Comparison of ENCODE assay signal across 21 cellular contexts in genomic region chr7:131602304-131602993, GRCh38. TPM values are rescaled to one million over a fixed set of nuclear protein-coding genes. Genes with fewer than 3 reads are reported as not detected.
DNase-seq lines count a peak whose midpoint lies in the region; ATAC-seq, FAIRE-seq and TF ChIP-seq lines count a peak whose summit lies in the region.
"Had no signal": no experiment of that assay in that cellular context is flagged by ENCODE, and none has a peak within 500 bp of the region (broad histone marks: within the 10 kb centered on the region; RNA-seq: fewer than 3 reads in every experiment).

No MANE protein-coding gene starts in this region.

- H4K20me1 ChIP-seq in IMR-90 (ENCODE audit: insufficient read depth, low read length): no peaks in the 10 kb centered on the region
- no peaks in the 10 kb centered on the region for H4K20me1 ChIP-seq in osteoblast (ENCODE audit: insufficient read depth, low read length)

- no peaks in the 10 kb centered on the region for H3K36me3 Mint-ChIP-seq in CD4-positive, alpha-beta T cell (ENCODE audit: low read depth)
- H3K36me3 Mint-ChIP-seq: CD8-positive, alpha-beta T cell had no signal

- H3K27me3 ChIP-seq in IMR-90 (ENCODE audit: control insufficient read depth, insufficient read depth, low read length) (peaks cover 1% of the 10 kb centered on the region; the same call in 1 of the 2 replicates), bronchial epithelial cell (ENCODE audit: control insufficient read depth, insufficient read depth, low read length) (peaks cover 8% of the 10 kb centered on the region), osteoblast (ENCODE audit: insufficient read depth, low read length) (no peaks in the 10 kb centered on the region), body of pancreas (no peaks in the 10 kb centered on the region), Peyer's patch (no peaks in the 10 kb centered on the region)
- H3K27me3 ChIP-seq in CD4-positive, alpha-beta T cell (ENCODE audit: control insufficient read depth, insufficient read depth, low read length): peaks cover 5% of the 10 kb centered on the region

- dilution Hi-C loops in IMR-90 (cut with HindIII; ENCODE audit: low sequenced_read_pairs, unreplicated experiment): no loop called here

- H2BK120ac ChIP-seq in IMR-90 (ENCODE audit: low read depth, low read length): no peak overlapping the region

- peak; percentile 7 for FAIRE-seq in bronchial epithelial cell (lab: Jason Lieb, UNC)
- FAIRE-seq: A204.1 had no signal

- no peak overlapping the region for H3K4me2 ChIP-seq in IMR-90 (ENCODE audit: low read depth, low read length)
- H3K4me2 ChIP-seq in osteoblast (ENCODE audit: insufficient read depth, low read length): no peak overlapping the region

- H3K4ac ChIP-seq in IMR-90 (ENCODE audit: low read depth, low read length): no peak overlapping the region

- H3K27ac ChIP-seq in IMR-90 (ENCODE audit: insufficient read depth, low read length) (no peak overlapping the region), osteoblast (ENCODE audit: low read depth, low read length) (no peak overlapping the region), body of pancreas (no peak overlapping the region), Peyer's patch (no peak overlapping the region)
- H3K27ac ChIP-seq in CD4-positive, alpha-beta T cell (ENCODE audit: low read depth, low read length): no peak overlapping the region
- H3K27ac ChIP-seq: left lung, parathyroid adenoma, spleen, tibial artery had no signal

- DNase-seq in NCI-H1436 (lab: John Stamatoyannopoulos, UW) (peak; percentile 34), NCI-H1436 treated with DMSO at 0.1 percent for 48 hours (lab: John Stamatoyannopoulos, UW) (no peak), IMR-90 (no peak), bronchial epithelial cell (ENCODE audit: low read depth) (no peak), osteoblast (ENCODE audit: insufficient read length, low spot score, missing footprints) (peak; percentile 80), body of pancreas (no peak), Peyer's patch (no peak)
- no peak for DNase-seq in CD4-positive, alpha-beta T cell
- DNase-seq: amniotic stem cell; CD8-positive, alpha-beta T cell; GDM1; left lung; NCI-H2081 treated with DMSO at 0.1 percent for 48 hours; spleen; tibial artery had no signal

- no peaks in the 10 kb centered on the region for H3K79me2 ChIP-seq in osteoblast (ENCODE audit: insufficient read depth, low read length)
- H3K79me2 ChIP-seq: parathyroid adenoma had no signal

- H2AK5ac ChIP-seq in IMR-90 (ENCODE audit: low read depth, low read length): no peak overlapping the region

- peaks cover 42% of the 10 kb centered on the region for H3K27me3 Mint-ChIP-seq in CD4-positive, alpha-beta T cell

- H3K4me1 ChIP-seq in IMR-90 (ENCODE audit: control insufficient read depth, insufficient read depth, low read length): peaks cover 7% of the 10 kb centered on the region; the same call in 1 of the 2 replicates
- peaks cover 28% of the 10 kb centered on the region for H3K4me1 ChIP-seq in osteoblast (ENCODE audit: insufficient read depth, low read length)
- H3K4me1 ChIP-seq in body of pancreas: no peaks in the 10 kb centered on the region
- no peaks in the 10 kb centered on the region for H3K4me1 ChIP-seq in Peyer's patch
- H3K4me1 ChIP-seq: left lung, spleen, tibial artery had no signal

- no peak for TF ChIP-seq CTCF in IMR-90 (conservative IDR thresholded peaks at IDR 0.05; ENCODE audit: low read depth, low read length)
- TF ChIP-seq CTCF in bronchial epithelial cell (IDR thresholded peaks at IDR 0.05; ENCODE audit: insufficient read depth, low read length, severe bottlenecking): no peak
- no peak for TF ChIP-seq CTCF in osteoblast (IDR thresholded peaks at IDR 0.05; ENCODE audit: extremely low read depth, low read depth, low read length)
- no peak for TF ChIP-seq CTCF in body of pancreas (IDR thresholded peaks at IDR 0.05)
- no peak for TF ChIP-seq CTCF in Peyer's patch (IDR thresholded peaks at IDR 0.05)
- TF ChIP-seq CTCF in CD4-positive, alpha-beta T cell (IDR thresholded peaks at IDR 0.05): no peak

- no peak for TF ChIP-seq RAD21 in IMR-90 (IDR thresholded peaks at IDR 0.05; ENCODE audit: low read length)

- no peak overlapping the region for H3K56ac ChIP-seq in IMR-90 (ENCODE audit: extremely low read depth, insufficient read depth, low read length)

- no peak overlapping the region for H3K4me3 Mint-ChIP-seq in CD4-positive, alpha-beta T cell
- H3K4me3 Mint-ChIP-seq: CD8-positive, alpha-beta T cell; T-helper 1 cell treated with Interleukin-12 subunit alpha and Interleukin-12 subunit beta and Interleukin-4 antibody, amounts not matched to agents 30 μg/mL and 1 μg/mL, for 36 hours had no signal

- no peak overlapping the region for H3K27ac Mint-ChIP-seq in CD4-positive, alpha-beta T cell
- H3K27ac Mint-ChIP-seq: activated T-helper 2 cell treated with anti-CD3 and anti-CD28 coated beads, Interferon-gamma antibody, Interleukin-2, Interleukin-4, amounts not matched to agents 10 μg/mL and 5 μg/mL and 100 μg/mL, durations not matched to agents 14 hours and 24 hours and 36 hours; CD8-positive, alpha-beta T cell; T-helper 1 cell treated with Interleukin-12 subunit alpha and Interleukin-12 subunit beta and Interleukin-4 antibody, amounts not matched to agents 30 μg/mL and 1 μg/mL, for 36 hours had no signal

- no peaks in the 10 kb centered on the region for H3K36me3 ChIP-seq in IMR-90 (ENCODE audit: control insufficient read depth, insufficient read depth, low read length)
- H3K36me3 ChIP-seq in bronchial epithelial cell (ENCODE audit: control insufficient read depth, insufficient read depth, low read length): no peaks in the 10 kb centered on the region
- H3K36me3 ChIP-seq in osteoblast (ENCODE audit: insufficient read depth, low read length): no peaks in the 10 kb centered on the region
- no peaks in the 10 kb centered on the region for H3K36me3 ChIP-seq in body of pancreas (replicated peaks in 1 of 2; ENCODE audit: insufficient read depth in 1 of 2, low read depth in 2 of 2)
- no peaks in the 10 kb centered on the region for H3K36me3 ChIP-seq in Peyer's patch
- H3K36me3 ChIP-seq: HAP-1, left lung, spleen, tibial artery had no signal

- no TSS peak for BruUV-seq in IMR-90 (replicated peaks; lab: Mats Ljungman, UMichigan)

- no peaks in the 10 kb centered on the region for H3K9me3 ChIP-seq in IMR-90 (ENCODE audit: control insufficient read depth, insufficient read depth, low read length)
- H3K9me3 ChIP-seq in osteoblast (ENCODE audit: low read depth, low read length): no peaks in the 10 kb centered on the region
- H3K9me3 ChIP-seq in body of pancreas: no peaks in the 10 kb centered on the region
- no peaks in the 10 kb centered on the region for H3K9me3 ChIP-seq in Peyer's patch
- H3K9me3 ChIP-seq in CD4-positive, alpha-beta T cell (ENCODE audit: control insufficient read depth, low read length): no peaks in the 10 kb centered on the region
- H3K9me3 ChIP-seq: HAP-1, left lung, spleen, tibial artery had no signal

- POLR2A ChIA-PET in IMR-90 (lab: Charles Lee; ENCODE audit: unreplicated experiment): no interaction called here
- POLR2A ChIA-PET in CD4-positive, alpha-beta T cell (lab: Charles Lee): no interaction called here

- peak overlapping the region; percentile 34 for H2AFZ ChIP-seq in IMR-90 (replicated peaks; ENCODE audit: low read length, poor library complexity)
- H2AFZ ChIP-seq in osteoblast (ENCODE audit: low read length): no peak overlapping the region
- H2AFZ ChIP-seq: parathyroid adenoma had no signal

- intact Hi-C loops in IMR-90 (cut with micrococcal nuclease): no loop called here
- intact Hi-C loops in body of pancreas (cut with DNase I): no loop called here
- intact Hi-C loops in CD4-positive, alpha-beta T cell (cut with DNase I, micrococcal nuclease): no loop called here

- H2BK20ac ChIP-seq in IMR-90 (ENCODE audit: low read depth, low read length): 0 out of 2 replicates have a peak overlapping the region, but pooled peaks have one; percentile 10

- H3K79me1 ChIP-seq in IMR-90 (ENCODE audit: low read depth in 1 of 2, low read length in 2 of 2): no peaks in the 10 kb centered on the region

- no peak overlapping the region for H3K14ac ChIP-seq in IMR-90 (replicated peaks; ENCODE audit: low read depth, low read length)

- no peak overlapping the region for H2AK9ac ChIP-seq in IMR-90 (replicated peaks; ENCODE audit: low read depth, low read length, poor library complexity)

- peaks cover 16% of the 10 kb centered on the region; the same call in 1 of the 2 replicates for H3K9me1 ChIP-seq in IMR-90 (ENCODE audit: insufficient read depth, low read length)

- no peak overlapping the region for H3K9ac ChIP-seq in IMR-90 (ENCODE audit: low read depth, low read length)
- H3K9ac ChIP-seq: parathyroid adenoma had no signal

- no peak overlapping the region for H4K91ac ChIP-seq in IMR-90 (ENCODE audit: insufficient read depth, low read depth, low read length)

- CTCF ChIA-PET in IMR-90 (lab: Yijun Ruan, JAX): no interaction called here
- CTCF ChIA-PET in CD4-positive, alpha-beta T cell (lab: Charles Lee): no interaction called here

- H3K4me3 ChIP-seq in IMR-90 (ENCODE audit: insufficient read depth, low read depth, low read length): no peak overlapping the region
- H3K4me3 ChIP-seq in bronchial epithelial cell (ENCODE audit: low read depth, low read length): no peak overlapping the region
- H3K4me3 ChIP-seq in osteoblast (ENCODE audit: insufficient read depth, low read length): no peak overlapping the region
- H3K4me3 ChIP-seq in body of pancreas: no peak overlapping the region
- H3K4me3 ChIP-seq in Peyer's patch: no peak overlapping the region
- H3K4me3 ChIP-seq: HAP-1, left lung, spleen, tibial artery had no signal

- H3K23ac ChIP-seq in IMR-90 (ENCODE audit: low read depth, low read length): no peak overlapping the region

- H4K5ac ChIP-seq in IMR-90 (ENCODE audit: low read depth, low read length): no peak overlapping the region

- TF ChIP-seq POLR2A in IMR-90 (IDR thresholded peaks at IDR 0.05; ENCODE audit: low read depth, low read length) (no peak), body of pancreas (IDR thresholded peaks at IDR 0.05) (no peak), Peyer's patch (IDR thresholded peaks at IDR 0.05) (no peak)

- no peaks in the 10 kb centered on the region for H3K4me1 Mint-ChIP-seq in CD4-positive, alpha-beta T cell (ENCODE audit: low read depth)

- in situ Hi-C loops in IMR-90 (cut with MboI; ENCODE audit: low sequenced_read_pairs): no loop called here

- H3K18ac ChIP-seq in IMR-90 (ENCODE audit: low read depth, low read length): no peak overlapping the region

- H4K8ac ChIP-seq in IMR-90 (ENCODE audit: low read depth in 2 of 2, low read length in 2 of 2): no peak overlapping the region

- WGBS in IMR-90 (ENCODE audit: extremely low coverage in 2 of 2, insufficient read length in 1 of 2), 2 experiments: 75% methylated on average over 3 of the region's 12 CpGs; no CpG with 5 or more reads in 1 of the 2 experiments
- 87 to 90% methylated on average over 11 to 12 of the region's 12 CpGs for WGBS in body of pancreas, 2 donors

- ATAC-seq in IMR-90 (ENCODE audit: low read depth) (no peak), body of pancreas (no peak)
- no peak for ATAC-seq in CD4-positive, alpha-beta T cell (ENCODE audit: poor library complexity)
- ATAC-seq: activated CD4-positive, CD25-positive, alpha-beta regulatory T cell treated with anti-CD3 and anti-CD28 coated beads, Interleukin-2, amount 50 U/mL, for 24 hours; CD8-positive, alpha-beta T cell; left lung had no signal

- H2BK15ac ChIP-seq in IMR-90 (ENCODE audit: low read depth, low read length): no peak overlapping the region

- no peak overlapping the region for H2BK5ac ChIP-seq in IMR-90 (ENCODE audit: low read depth, low read length, poor library complexity, severe bottlenecking)

- no peaks in the 10 kb centered on the region for H3K9me3 Mint-ChIP-seq in CD4-positive, alpha-beta T cell
- H3K9me3 Mint-ChIP-seq: activated T-helper 2 cell treated with anti-CD3 and anti-CD28 coated beads, Interferon-gamma antibody, Interleukin-2, Interleukin-4, amounts not matched to agents 10 μg/mL and 5 μg/mL and 100 μg/mL, durations not matched to agents 14 hours and 24 hours and 36 hours; CD8-positive, alpha-beta T cell; T-helper 1 cell treated with Interleukin-12 subunit alpha and Interleukin-12 subunit beta and Interleukin-4 antibody, amounts not matched to agents 30 μg/mL and 1 μg/mL, for 36 hours had no signal

RNA-seq across cellular contexts. Expression of gene PODXL, which starts 46.0 kb away (rescaled TPM):
- total RNA-seq in IMR-90 (2012; rRNA removed): 1.3 and 1.4 TPM in 2 replicates
- polyA plus RNA-seq in IMR-90 (2012; rRNA removed): 3.8 and 4.2 TPM in 2 replicates
- polyA plus RNA-seq in IMR-90 (2012; cell fraction: cytosol; rRNA removed): 1.9 and 2.1 TPM in 2 replicates
- 6.7 and 7.8 TPM in 2 replicates for polyA plus RNA-seq in IMR-90 (2012; cell fraction: nucleus; rRNA removed; ENCODE audit: low replicate concordance)
- total RNA-seq in bronchial epithelial cell: 0.13 and 0.53 TPM in 2 replicates
- total RNA-seq in osteoblast: 0.88 and 1.4 TPM in 2 replicates
- 100 to 1,000 TPM in 1 of 2 donors, 10 to 100 TPM in 1; 36.9 to 106 TPM for total RNA-seq in body of pancreas
- total RNA-seq in Peyer's patch: 10 to 100 TPM in 3 of 4 donors, 1 to 10 TPM in 1; 7.5 to 40.4 (median 15.2) TPM
- under 1 TPM; 0.16 to 0.47 TPM for total RNA-seq in CD4-positive, alpha-beta T cell

Comparison
In these comparisons a context has a peak if more than half of its experiments do, and no peak if none do; other contexts are left out.
1. DNase-seq: peak in NCI-H1436 (single experiment) and osteoblast (single experiment); none in NCI-H1436 treated with DMSO at 0.1 percent for 48 hours (single experiment), IMR-90 (single experiment), bronchial epithelial cell (single experiment), body of pancreas (0 of 4), Peyer's patch (0 of 3) and CD4-positive, alpha-beta T cell (0 of 10).